ENCODE assay signal across 19 cellular contexts in genomic region chr10:119439922-119440321, GRCh38.
"Had no signal": no experiment of that assay in that cellular context is flagged by ENCODE, and none has a peak within 500 bp of the region (broad histone marks: within the 10 kb centered on the region; RNA-seq: fewer than 3 reads in every experiment).

No MANE protein-coding gene starts in this region.

- H3K9me3 ChIP-seq: mucosa of descending colon had no signal

- ATAC-seq: activated CD8-positive, alpha-beta memory T cell treated with anti-CD3 and anti-CD28 coated beads, Interleukin-2, amount 10 ng/mL, durations not matched to agents 7 days and 5 days; activated CD8-positive, alpha-beta T cell treated with anti-CD3 and anti-CD28 coated beads for 36 hours; foreskin keratinocyte; mucosa of descending colon had no signal

- H3K27ac ChIP-seq: epithelial cell of prostate, foreskin keratinocyte, spleen had no signal

- H3K4me1 ChIP-seq: foreskin keratinocyte had no signal

- H3K27me3 ChIP-seq: foreskin keratinocyte, spleen had no signal

- H3K4me3 ChIP-seq: mucosa of descending colon, spleen had no signal

- DNase-seq: activated CD4-positive, alpha-beta T cell treated with anti-CD3 and anti-CD28 coated beads, Interleukin-2, amount 10 ng/mL, durations not matched to agents 24 days and 14 days; activated CD8-positive, alpha-beta memory T cell treated with anti-CD3 and anti-CD28 coated beads, Interleukin-2, amount 10 ng/mL, durations not matched to agents 7 days and 5 days; activated CD8-positive, alpha-beta T cell treated with anti-CD3 and anti-CD28 coated beads for 36 hours; activated effector memory CD4-positive, alpha-beta T cell treated with anti-CD3 and anti-CD28 coated beads, Interleukin-2, amount 50 U/mL, for 16 hours; activated naive CD4-positive, alpha-beta T cell treated with anti-CD3 and anti-CD28 coated beads, Interleukin-2, amount 10 ng/mL, durations not matched to agents 7 days and 5 days; activated T-cell treated with anti-CD3 and anti-CD28 coated beads for 4 hours; cortex of kidney; endodermal cell; foreskin keratinocyte; hippocampal formation; kidney glomerular epithelial cell; mesendoderm; mucosa of descending colon; nephron progenitor cell; nucleus accumbens; spleen; stimulated activated CD4-positive, alpha-beta T cell treated with anti-CD3 and anti-CD28 coated beads, Interleukin-4, amount 100 ng/mL, for 24 hours; stimulated activated naive CD4-positive, alpha-beta T cell treated with Interleukin-2 at 50 U/mL for 16 hours had no signal
